Comparison of ENCODE assay signal across 8 cellular contexts in genomic region chr9:28073278-28073677, GRCh38.
A peak's percentile ranks its signal among the peaks of the same experiment; 100 is the strongest.
DNase-seq lines count a peak whose midpoint lies in the region; ATAC-seq and TF ChIP-seq lines count a peak whose summit lies in the region.

No MANE protein-coding gene starts in this region.

- ATAC-seq in HG02763 (IDR thresholded peaks at IDR 0.05; ENCODE audit: unreplicated experiment) (no peak), GM21737 (IDR thresholded peaks at IDR 0.05; ENCODE audit: unreplicated experiment) (no peak)

- H3K27me3 Mint-ChIP-seq in neural crest cell (ENCODE audit: low read depth), result no peaks in the 10 kb centered on the region

- no peak overlapping the region for H3K4me3 Mint-ChIP-seq in neural crest cell

- TF ChIP-seq CTCF in 22Rv1 (IDR thresholded peaks at IDR 0.05) (peak; percentile 79), GM10266 (IDR thresholded peaks at IDR 0.05; ENCODE audit: control insufficient read depth, insufficient read depth, low read depth, missing control alignments) (no peak), neural crest cell (conservative IDR thresholded peaks at IDR 0.05) (peak; percentile 81)

- no peaks in the 10 kb centered on the region for H3K4me1 Mint-ChIP-seq in neural crest cell

- no peak overlapping the region for H3K27ac Mint-ChIP-seq in neural crest cell (ENCODE audit: unreplicated experiment)

- DNase-seq in GM10266 (ENCODE audit: extremely low spot score) (peak; percentile 8), NCI-H446 treated with DMSO at 0.1 percent for 48 hours (lab: John Stamatoyannopoulos, UW) (peak; percentile 29), dedifferentiated amniotic fluid mesenchymal stem cell (ENCODE audit: extremely low spot score) (peak; percentile 37), neural crest cell (ENCODE audit: low read depth, low spot score) (peak; percentile 16), mesenteric fat pad (ENCODE audit: low spot score) (no peak)

- no peaks in the 10 kb centered on the region for H3K9me3 Mint-ChIP-seq in neural crest cell

- no peak overlapping the region for H3K27ac ChIP-seq in 22Rv1

- no peaks in the 10 kb centered on the region for H3K36me3 Mint-ChIP-seq in neural crest cell (ENCODE audit: low read depth)
